3 cellular contexts compared by ENCODE assay signal in genomic region chrX:53036149-53036548, GRCh38.
TF ChIP-seq lines count a peak whose summit lies in the region.

No MANE protein-coding gene starts in this region.

TF ChIP-seq in HepG2, 621 proteins besides CTCF, POLR2A, EP300 and RAD21:
- TF ChIP-seq MIER2 (CRISPR knock-in tag; IDR thresholded peaks at IDR 0.05): peak; percentile 34; the same call in 1 of the 2 replicates
- TF ChIP-seq ZNF354B (CRISPR knock-in tag; IDR thresholded peaks at IDR 0.05): no peak
- TF ChIP-seq REST (IDR thresholded peaks at IDR 0.05; ENCODE audit: borderline replicate concordance in 1 of 2, low read depth in 1 of 2, low read length in 2 of 2): peak; percentile 11 to 86
- TF ChIP-seq KLF11 (CRISPR knock-in tag; IDR thresholded peaks at IDR 0.05): no peak
- no peak for TF ChIP-seq RNF219 (CRISPR knock-in tag; IDR thresholded peaks at IDR 0.05)

TF ChIP-seq in HEK293, 187 proteins besides CTCF, POLR2A, EP300 and RAD21:
- TF ChIP-seq REST (tag by site-specific recombination; IDR thresholded peaks at IDR 0.05) (peak; percentile 88), ZFP37 (tag by site-specific recombination; IDR thresholded peaks at IDR 0.05) (no peak)

TF ChIP-seq in GM12878, 131 proteins besides CTCF, POLR2A, EP300 and RAD21:
- TF ChIP-seq TARDBP (IDR thresholded peaks at IDR 0.05; ENCODE audit: borderline replicate concordance) (no peak), REST (IDR thresholded peaks at IDR 0.05; ENCODE audit: low read depth, low read length) (peak; percentile 49; the same call in 1 of the 2 replicates)
TF ChIP-seq in GM12878: peak in this region for 1.
